Comparison of ENCODE assay signal across 14 cellular contexts in genomic region chr21:46028547-46029200, GRCh38. TPM values are rescaled to one million over a fixed set of nuclear protein-coding genes. Genes with fewer than 3 reads are reported as not detected.
DNase-seq lines count a peak whose midpoint lies in the region; ATAC-seq, FAIRE-seq and TF ChIP-seq lines count a peak whose summit lies in the region.
"Had no signal": no experiment of that assay in that cellular context is flagged by ENCODE, and none has a peak within 500 bp of the region (broad histone marks: within the 10 kb centered on the region; RNA-seq: fewer than 3 reads in every experiment).

No MANE protein-coding gene starts in this region.

- no peak for TF ChIP-seq POLR2A in HepG2 (IDR thresholded peaks at IDR 0.05; ENCODE audit: insufficient read depth in 1 of 2, low read depth in 2 of 2, low read length in 2 of 2)
- TF ChIP-seq POLR2A in prostate gland (IDR thresholded peaks at IDR 0.05) = no peak

- no TSS peak for BruUV-seq in HepG2 (replicated peaks; lab: Mats Ljungman, UMichigan)

- TF ChIP-seq EP300 in HepG2 (IDR thresholded peaks at IDR 0.05; ENCODE audit: low read depth in 2 of 2, low read length in 2 of 2) (no peak), HepG2 (CRISPR knock-in tag; IDR thresholded peaks at IDR 0.05; ENCODE audit: borderline replicate concordance) (no peak)

- H3K9ac ChIP-seq in liver (ENCODE audit: low read depth in 1 of 2, low read length in 2 of 2) = no peak overlapping the region
- H3K9ac ChIP-seq in HepG2 (ENCODE audit: insufficient read depth, low read depth, low read length) = no peak overlapping the region

- H4K20me1 ChIP-seq in HepG2 (ENCODE audit: insufficient read depth, low read length) = no peaks in the 10 kb centered on the region

- WGBS in liver = 82% methylated on average over 1 of the region's 1 CpG
- 55% methylated on average over 1 of the region's 1 CpG for WGBS in HepG2 (ENCODE audit: low lambda C conversion rate)
- WGBS in prostate gland = 59% methylated on average over 1 of the region's 1 CpG

- H3K27me3 ChIP-seq in liver (ENCODE audit: control insufficient read depth in 4 of 4, insufficient read depth in 4 of 4, low read length in 3 of 4) (no peaks in the 10 kb centered on the region), HepG2 (ENCODE audit: control insufficient read depth in 1 of 2, insufficient read depth in 2 of 2, low read length in 2 of 2) (no peaks in the 10 kb centered on the region; a peak in 1 of 5 replicates), right atrium auricular region (no peaks in the 10 kb centered on the region), prostate gland (replicated peaks; ENCODE audit: insufficient read depth) (no peaks in the 10 kb centered on the region)

- no peak overlapping the region for H3K4me2 ChIP-seq in HepG2 (ENCODE audit: low read depth, low read length)
- H3K4me2 ChIP-seq: A549 had no signal

- peak overlapping the region; percentile 40 to 61 for H3K27ac ChIP-seq in liver (ENCODE audit: low read depth in 1 of 2, low read length in 2 of 2)
- no peak overlapping the region for H3K27ac ChIP-seq in HepG2 (ENCODE audit: extremely low read length, insufficient read depth, low read length)
- peak overlapping the region; percentile 33 to 42 for H3K27ac ChIP-seq in right atrium auricular region
- H3K27ac ChIP-seq in prostate gland = peak overlapping the region; percentile 0 to 5
- H3K27ac ChIP-seq: A549 had no signal

- H3K36me3 ChIP-seq in liver (ENCODE audit: control insufficient read depth in 4 of 4, insufficient read depth in 3 of 4, low read depth in 1 of 4, low read length in 3 of 4) = no peaks in the 10 kb centered on the region
- no peaks in the 10 kb centered on the region for H3K36me3 ChIP-seq in HepG2 (replicated peaks in 1 of 2; ENCODE audit: control insufficient read depth in 1 of 2, insufficient read depth in 2 of 2, low read length in 2 of 2)
- no peaks in the 10 kb centered on the region for H3K36me3 ChIP-seq in right atrium auricular region
- no peaks in the 10 kb centered on the region for H3K36me3 ChIP-seq in prostate gland

- H3K4me1 ChIP-seq in liver (ENCODE audit: control insufficient read depth in 4 of 4, insufficient read depth in 4 of 4, low read length in 3 of 4) (no peaks in the 10 kb centered on the region), HepG2 (ENCODE audit: insufficient read depth, low read length) (peaks cover 3% of the 10 kb centered on the region; the same call in 1 of the 2 replicates), right atrium auricular region (peaks cover 0 to 6% of the 10 kb centered on the region in 2 donors), prostate gland (replicated peaks) (no peaks in the 10 kb centered on the region)
- H3K4me1 ChIP-seq: A549 had no signal

- no peak for FAIRE-seq in HepG2 (lab: Jason Lieb, UNC)
- FAIRE-seq: A549 had no signal

- H3K9me3 ChIP-seq in liver (ENCODE audit: control insufficient read depth in 4 of 4, low read length in 3 of 4) (peaks cover 0 to 13% (median 2%) of the 10 kb centered on the region in 4 donors), HepG2 (ENCODE audit: low read length) (peaks cover 11% of the 10 kb centered on the region), right atrium auricular region (peaks cover 0 to 9% of the 10 kb centered on the region in 2 donors), prostate gland (no peaks in the 10 kb centered on the region)
- H3K9me3 ChIP-seq: A549 had no signal

- intact Hi-C loops in HepG2 (cut with micrococcal nuclease; ENCODE audit: unreplicated experiment) (no loop called here), prostate gland (cut with DNase I) (no loop called here)

- no peak for TF ChIP-seq RAD21 in liver (IDR thresholded peaks at IDR 0.05)
- TF ChIP-seq RAD21 in HepG2 (CRISPR knock-in tag; IDR thresholded peaks at IDR 0.05) = no peak

- TF ChIP-seq CTCF in liver (IDR thresholded peaks at IDR 0.05; ENCODE audit: low read depth, low read length, missing input control) (no peak), HepG2 (CRISPR knock-in tag; IDR thresholded peaks at IDR 0.05) (no peak), right atrium auricular region (IDR thresholded peaks at IDR 0.05) (no peak), prostate gland (IDR thresholded peaks at IDR 0.05) (no peak)

- no peak overlapping the region for H2AFZ ChIP-seq in HepG2 (ENCODE audit: low read length)

- no peaks in the 10 kb centered on the region for H3K79me2 ChIP-seq in HepG2 (ENCODE audit: insufficient read depth, low read length)

- DNase-seq in HepG2 (ENCODE audit: low spot score) (no peak), right atrium auricular region (ENCODE audit: low spot score) (no peak), prostate gland (ENCODE audit: low spot score) (no peak), NCI-H1694 treated with DMSO at 0.1 percent for 48 hours (lab: John Stamatoyannopoulos, UW) (no peak), ecto neural progenitor cell (ENCODE audit: low spot score) (no peak), DMS79 (lab: John Stamatoyannopoulos, UW) (no peak)
- DNase-seq in activated CD4-positive, alpha-beta T cell treated with anti-CD3 and anti-CD28 coated beads for 4 hours = no peak
- DNase-seq: activated CD4-positive, alpha-beta T cell treated with anti-CD3 and anti-CD28 coated beads, Interleukin-2, amount 50 U/mL, for 1 hour; GOT3 had no signal

- in situ Hi-C loops in HepG2 (cut with HindIII; ENCODE audit: extremely low pct_ligation_motif_present, low pct_unique_long_range_greater_than_20kb) = no loop called here

- CTCF ChIA-PET in HepG2 (lab: Yijun Ruan, JAX; ENCODE audit: low intra/inter-chr PET ratio, low total read pairs) = no interaction called here

- H3K4me3 ChIP-seq in liver (ENCODE audit: low read depth in 1 of 3, low read length in 3 of 3) (no peak overlapping the region), HepG2 (replicated peaks in 1 of 3; ENCODE audit: insufficient read depth in 1 of 3, low read depth in 2 of 3, low read length in 3 of 3) (no peak overlapping the region), right atrium auricular region (no peak overlapping the region), prostate gland (no peak overlapping the region)
- H3K4me3 ChIP-seq: A549 had no signal

- ATAC-seq in HepG2 = no peak
- ATAC-seq: A549; activated T-helper 17 cell treated with anti-CD3 and anti-CD28 coated beads, Interleukin-2, amount 50 U/mL, for 72 hours; esophagus mucosa had no signal

- POLR2A ChIA-PET in HepG2 (lab: Yijun Ruan, JAX) = no interaction called here

TF ChIP-seq in HepG2, 621 proteins besides CTCF, POLR2A, EP300 and RAD21 (continues in another document):
- TF ChIP-seq ZNF674 (CRISPR knock-in tag; IDR thresholded peaks at IDR 0.05; ENCODE audit: low read depth) = no peak
- TF ChIP-seq BORCS8-MEF2B (CRISPR knock-in tag; IDR thresholded peaks at IDR 0.05) = no peak
- TF ChIP-seq ARID3A (IDR thresholded peaks at IDR 0.05; ENCODE audit: low read depth, low read length) = no peak
- TF ChIP-seq TCF7L2 (IDR thresholded peaks at IDR 0.05; ENCODE audit: low read depth, low read length) = no peak
- no peak for TF ChIP-seq RXRA (CRISPR knock-in tag; IDR thresholded peaks at IDR 0.05)
- no peak for TF ChIP-seq ZNF207 (IDR thresholded peaks at IDR 0.05; ENCODE audit: borderline replicate concordance)

RNA-seq across cellular contexts. Expression of gene COL6A1, which starts 47.1 kb away (rescaled TPM):
- total RNA-seq in liver = 10 to 100 TPM; 34.9 to 36.5 TPM
- polyA plus RNA-seq in liver = 10 to 100 TPM; 16.9 to 82.0 TPM
- 0.46 and 3.1 TPM in 2 replicates for total RNA-seq in HepG2 (2016; rRNA removed; fragmentation: Illumina TruSeq; extraction: Trizol)
- 0.09 and 0.40 TPM in 2 replicates for total RNA-seq in HepG2 (2016; cell fraction: cytosol; rRNA removed; fragmentation: Illumina TruSeq; extraction: Trizol; ENCODE audit: low read depth)
- total RNA-seq in HepG2 (2016; cell fraction: insoluble cytoplasmic fraction; rRNA removed; fragmentation: Illumina TruSeq; extraction: Trizol) = 0.55 and 4.3 TPM in 2 replicates
- 0.28 and 0.41 TPM in 2 replicates for total RNA-seq in HepG2 (2016; cell fraction: membrane; rRNA removed; fragmentation: Illumina TruSeq; extraction: Trizol)
- total RNA-seq in HepG2 (2016; cell fraction: nucleus; rRNA removed; fragmentation: Illumina TruSeq; extraction: Trizol) = 4.1 and 6.4 TPM in 2 replicates
- polyA plus RNA-seq in HepG2 (2011; rRNA removed) = 4.8 and 9.8 TPM in 2 replicates
- polyA plus RNA-seq in HepG2 (2011; cell fraction: cytosol; rRNA removed) = 2.4 TPM in 2 replicates
- polyA plus RNA-seq in HepG2 (2011; cell fraction: nucleus; rRNA removed) = 190 and 201 TPM in 2 replicates
- polyA plus RNA-seq in HepG2 (2012) = 10.0 and 14.2 TPM in 2 replicates
- polyA plus RNA-seq in HepG2 (2016; cell fraction: cytosol; fragmentation: Illumina TruSeq; extraction: Trizol; ENCODE audit: low read depth) = 0.17 TPM in 2 replicates
- 0.58 and 1.7 TPM in 2 replicates for polyA plus RNA-seq in HepG2 (2016; cell fraction: insoluble cytoplasmic fraction; fragmentation: Illumina TruSeq; extraction: Trizol; ENCODE audit: low read depth)
- polyA plus RNA-seq in HepG2 (2016; cell fraction: membrane; fragmentation: Illumina TruSeq; extraction: Trizol; ENCODE audit: low read depth) = 0.13 and 0.28 TPM in 2 replicates
- 20.5 and 25.0 TPM in 2 replicates for polyA plus RNA-seq in HepG2 (2016; cell fraction: nucleus; fragmentation: Illumina TruSeq; extraction: Trizol; ENCODE audit: insufficient read depth, low read depth)
- 0.07 and 11.2 TPM in 2 replicates for polyA minus RNA-seq in HepG2 (2011; rRNA and poly(A)+ RNA removed; ENCODE audit: low replicate concordance)
- 1.1 and 1.8 TPM in 2 replicates for polyA minus RNA-seq in HepG2 (2011; cell fraction: cytosol; rRNA and poly(A)+ RNA removed)
- 3.9 and 6.7 TPM in 2 replicates for polyA minus RNA-seq in HepG2 (2011; cell fraction: nucleus; rRNA and poly(A)+ RNA removed)
- total RNA-seq in right atrium auricular region = 100 to 1,000 TPM; 201 to 278 TPM
- total RNA-seq in prostate gland = 100 to 1,000 TPM; 163 to 265 TPM
- total RNA-seq: OCI-LY7 had no signal

Comparison
In these comparisons a context has a peak if more than half of its experiments do, and no peak if none do; other contexts are left out.
1. RNA of gene COL6A1, which starts 47.1 kb away (total RNA-seq): 201 to 278 TPM in right atrium auricular region and 163 to 265 TPM in prostate gland; 34.9 to 36.5 TPM in liver and 0.09 to 6.4 TPM in HepG2; every median in the first group is over 4 times any median in the second.